11 cellular contexts compared by ENCODE assay signal in genomic region chr12:127284870-127285431, GRCh38.
A peak's percentile ranks its signal among the peaks of the same experiment; 100 is the strongest.
DNase-seq lines count a peak whose midpoint lies in the region; ATAC-seq and TF ChIP-seq lines count a peak whose summit lies in the region.
"Had no signal": no experiment of that assay in that cellular context is flagged by ENCODE, and none has a peak within 500 bp of the region (broad histone marks: within the 10 kb centered on the region; RNA-seq: fewer than 3 reads in every experiment).

No MANE protein-coding gene starts in this region.

- WGBS in GM23248 (ENCODE audit: low coverage in 1 of 2, low lambda C conversion rate in 2 of 2, missing lambda C conversion rate in 2 of 2), 2 experiments: 0% methylated on average over 3 of the region's 3 CpGs

- H3F3A ChIP-seq in GM23248 (ENCODE audit: insufficient read depth): peaks cover 25% of the 10 kb centered on the region

- POLR2A ChIA-PET in A673 (lab: Charles Lee; ENCODE audit: low non-redundant PET): interaction anchor here (0.7 kb wide), 1 partner anchor 241 kb away, joined by 6 read pairs; no protein-coding TSS in a partner anchor

- peak overlapping the region; percentile 82 for H3K9ac ChIP-seq in GM23248

- H3K9me3 ChIP-seq in A673 (ENCODE audit: low read depth, low read length, poor library complexity, severe bottlenecking) (no peaks in the 10 kb centered on the region), GM23248 (ENCODE audit: low read depth) (no peaks in the 10 kb centered on the region)

- peak overlapping the region; percentile 94 for H3K27ac ChIP-seq in A673 (ENCODE audit: low read depth, low read length, poor library complexity, severe bottlenecking)
- peak overlapping the region; percentile 99 for H3K27ac ChIP-seq in GM23248

- peak overlapping the region; percentile 49 for H3K4me2 ChIP-seq in GM23248 (ENCODE audit: unreplicated experiment)

- H3K4me1 ChIP-seq in A673 (ENCODE audit: insufficient read depth, low read length, poor library complexity, severe bottlenecking) (peaks cover 54% of the 10 kb centered on the region), GM23248 (ENCODE audit: insufficient read depth) (peaks cover 26% of the 10 kb centered on the region)

- 0 out of 2 replicates have a peak overlapping the region, but pooled peaks have one; percentile 4 for H2AFZ ChIP-seq in GM23248

- CTCF ChIA-PET in A673 (lab: Charles Lee): no interaction called here

- no peaks in the 10 kb centered on the region for H3K79me2 ChIP-seq in GM23248 (ENCODE audit: insufficient read depth)

- in situ Hi-C loops in GM23248 (cut with MboI): no loop called here
- in situ Hi-C loops in astrocyte of the cerebellum (cut with HindIII; ENCODE audit: low sequenced_read_pairs): no loop called here

- H4K20me1 ChIP-seq in GM23248 (ENCODE audit: insufficient read depth): no peaks in the 10 kb centered on the region

- no TSS peak for BruUV-seq in A673 (replicated peaks; lab: Mats Ljungman, UMichigan)

- ATAC-seq in left ventricle myocardium superior (peak; percentile 53), GM18498 (IDR thresholded peaks at IDR 0.05; ENCODE audit: unreplicated experiment) (no peak)

- intact Hi-C loops in A673 (cut with micrococcal nuclease; ENCODE audit: unreplicated experiment): loop anchor here (2.0 to 10.0 kb wide), 7 partner anchors 97 to 1753 kb away; no protein-coding TSS in a partner anchor
- intact Hi-C loops in left ventricle myocardium superior (cut with micrococcal nuclease): loop anchor here (10.0 kb wide), 1 partner anchor 170 kb away; no protein-coding TSS in a partner anchor

- H3K36me3 ChIP-seq in A673 (ENCODE audit: insufficient read depth, low read length, poor library complexity, severe bottlenecking): no peaks in the 10 kb centered on the region
- no peaks in the 10 kb centered on the region for H3K36me3 ChIP-seq in GM23248 (ENCODE audit: low read depth)

- H3K4me3 ChIP-seq in A673 (ENCODE audit: low read depth, low read length, poor library complexity, severe bottlenecking) (no peak overlapping the region), GM23248 (no peak overlapping the region), astrocyte of the cerebellum (ENCODE audit: low read depth, low read length) (no peak overlapping the region)

- DNase-seq in A673 (ENCODE audit: low spot score) (peak; percentile 70), GM23248 (peak; percentile 98), astrocyte of the cerebellum (ENCODE audit: low read depth) (peak; percentile 12), left ventricle myocardium superior (no peak), LoVo (ENCODE audit: low spot score) (no peak), AML-193 (lab: John Stamatoyannopoulos, UW) (no peak)
- DNase-seq in stimulated activated CD8-positive, alpha-beta memory T cell treated with anti-CD3 and anti-CD28 coated beads, Interleukin-4, amount 100 ng/mL, for 48 hours: no peak
- DNase-seq: head of caudate nucleus, midbrain, NCI-H187 had no signal

- TF ChIP-seq CTCF in A673 (conservative IDR thresholded peaks at IDR 0.05; ENCODE audit: low read depth, low read length): no peak
- TF ChIP-seq CTCF in astrocyte of the cerebellum (IDR thresholded peaks at IDR 0.05; ENCODE audit: low read depth, low read length, missing control alignments): no peak

- H3K27me3 ChIP-seq in A673 (replicated peaks; ENCODE audit: insufficient read depth, low read depth, low read length, poor library complexity) (no peaks in the 10 kb centered on the region), GM23248 (replicated peaks; ENCODE audit: insufficient read depth) (no peaks in the 10 kb centered on the region)

- H3K9me2 ChIP-seq in GM23248 (ENCODE audit: insufficient read depth): no peaks in the 10 kb centered on the region

Comparison
In these comparisons a context has a peak if more than half of its experiments do, and no peak if none do; other contexts are left out.
1. DNase-seq: peak in A673 (single experiment), GM23248 (single experiment) and astrocyte of the cerebellum (single experiment); none in left ventricle myocardium superior (single experiment), LoVo (single experiment), AML-193 (0 of 2) and stimulated activated CD8-positive, alpha-beta memory T cell treated with anti-CD3 and anti-CD28 coated beads, Interleukin-4, amount 100 ng/mL, for 48 hours (single experiment).